34 cellular contexts compared by ENCODE assay signal in the genomic region with DNA sequence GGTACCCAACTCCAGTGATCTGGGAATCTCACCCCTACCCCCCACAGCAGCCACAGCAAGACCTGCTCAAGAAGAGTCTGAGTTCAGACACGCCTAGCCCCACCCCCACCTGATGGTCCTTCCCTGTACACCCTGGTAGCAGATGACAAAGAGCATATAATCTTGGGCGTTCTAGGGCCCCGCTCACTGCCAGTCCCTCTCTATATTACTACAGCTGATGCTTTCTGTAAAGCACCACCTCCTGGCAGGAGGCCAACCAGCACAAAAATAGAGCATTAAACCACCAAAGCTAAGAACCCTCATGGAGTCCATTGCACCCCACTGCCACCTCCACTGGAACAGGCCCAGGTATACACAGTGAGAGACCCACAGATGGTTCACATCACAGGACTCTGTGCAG.
"Had no signal": no experiment of that assay in that cellular context is flagged by ENCODE, and none has a peak within 500 bp of the region (broad histone marks: within the 10 kb centered on the region; RNA-seq: fewer than 3 reads in every experiment).

No MANE protein-coding gene starts in this region.

- H3K4me3 ChIP-seq: MG63 had no signal

- H3K27me3 ChIP-seq: MG63 had no signal

- DNase-seq: Karpas-422, Kasumi-1, MG63, MM.1S, MV-4-11, NCI-H1048, NCI-H1092, NCI-H1092 treated with DMSO at 0.1 percent for 48 hours, NCI-H1105, NCI-H1105 treated with DMSO at 0.1 percent for 48 hours, NCI-H1417, NCI-H1417 treated with DMSO at 0.1 percent for 48 hours, NCI-H1436, NCI-H1436 treated with DMSO at 0.1 percent for 48 hours, NCI-H146, NCI-H1694, NCI-H1694 treated with DMSO at 0.1 percent for 48 hours, NCI-H187, NCI-H187 treated with DMSO at 0.1 percent for 48 hours, NCI-H1930, NCI-H2029, NCI-H2029 treated with DMSO at 0.1 percent for 48 hours, NCI-H2081, NCI-H2081 treated with DMSO at 0.1 percent for 48 hours, NCI-H2107, NCI-H2171, NCI-H2171 treated with DMSO at 0.1 percent for 48 hours, NCI-H2227 treated with DMSO at 0.1 percent for 48 hours, NCI-H226, NCI-H345, NCI-H446, NCI-H446 treated with DMSO at 0.1 percent for 48 hours, NCI-H510A, NCI-H510A treated with DMSO at 0.1 percent for 48 hours had no signal

- H3K36me3 ChIP-seq: MG63 had no signal

- H3K9me3 ChIP-seq: MG63 had no signal
